In the genomic region with DNA sequence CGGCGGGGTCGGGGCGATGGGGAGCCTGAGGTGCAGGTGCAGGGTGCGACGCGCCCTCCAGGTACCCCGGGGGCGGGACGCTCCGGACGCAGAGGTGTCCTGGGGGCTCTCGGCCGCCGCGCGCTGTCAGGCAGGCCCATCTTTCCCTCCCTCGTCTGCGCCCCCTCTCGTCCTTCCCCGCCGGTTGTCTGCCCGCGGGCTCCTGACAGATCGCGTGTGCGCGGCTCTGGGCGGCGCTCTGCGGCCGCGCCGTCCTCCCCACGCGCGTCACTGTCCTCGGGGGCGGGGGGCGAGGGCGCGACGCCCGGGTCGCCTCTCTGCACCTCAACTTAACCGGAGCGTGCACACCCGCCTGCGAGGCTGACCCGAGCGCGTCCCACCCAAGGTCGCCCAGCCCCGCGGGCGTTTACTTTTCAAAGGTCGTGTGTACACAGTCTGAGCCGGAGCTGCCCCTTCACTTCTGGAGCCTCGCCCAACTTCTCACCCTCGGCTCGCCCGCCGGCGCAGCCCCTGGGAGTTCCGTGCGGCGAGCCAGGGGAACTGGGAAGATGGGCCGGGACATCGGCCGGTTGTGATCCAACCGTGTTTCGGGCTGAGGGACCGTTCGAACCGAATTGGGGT, we compare ENCODE assay signal across 8 cellular contexts. TPM values are rescaled to one million over a fixed set of nuclear protein-coding genes. Genes with fewer than 3 reads are reported as not detected.
DNase-seq lines count a peak whose midpoint lies in the region; ATAC-seq and TF ChIP-seq lines count a peak whose summit lies in the region.

No MANE protein-coding gene starts in this region.

- peak; percentile 5 for TF ChIP-seq CTCF in GM12865 (IDR thresholded peaks at IDR 0.05; ENCODE audit: insufficient read depth, low read depth, low read length, missing control alignments)
- peak in 1 of 2 experiments; percentile 34; a peak in 3 of 4 replicates for TF ChIP-seq CTCF in GM23338 (conservative IDR thresholded peaks at IDR 0.05; ENCODE audit: low read depth in 2 of 2)

- peak; percentile 66 for DNase-seq in GM12865 (ENCODE audit: low read depth)
- peak; percentile 60 for DNase-seq in GM23338 (ENCODE audit: low spot score)
- DNase-seq in LHCN-M2 (ENCODE audit: low read depth): peak; percentile 32
- DNase-seq in T-helper 9 cell: peak; percentile 58
- DNase-seq in T47D (ENCODE audit: low read depth in 1 of 2, low spot score in 1 of 2): peak; percentile 57 to 69
- peak; percentile 45 for DNase-seq in iris pigment epithelial cell (ENCODE audit: low read depth)
- DNase-seq in stimulated activated CD4-positive, alpha-beta T cell treated with anti-CD3 and anti-CD28 coated beads, Interleukin-12 subunit alpha, Interleukin-12 subunit beta, amount 100 ng/mL, for 4 hours: peak; percentile 51
- no peak for DNase-seq in A172 (ENCODE audit: low spot score)

- peaks cover 18% of the 10 kb centered on the region for H3K27me3 ChIP-seq in GM23338 (ENCODE audit: insufficient read depth)

- in situ Hi-C loops in T47D (cut with HindIII; ENCODE audit: low pct_unique_long_range_greater_than_20kb, low sequenced_read_pairs): no loop called here

- H3K36me3 Mint-ChIP-seq in GM23338 (ENCODE audit: low read depth): no peaks in the 10 kb centered on the region; the same call in 2 of the 3 replicates

- peaks cover 34% of the 10 kb centered on the region for H4K20me1 ChIP-seq in GM23338 (replicated peaks; ENCODE audit: insufficient read depth)

- H3K27ac Mint-ChIP-seq in GM23338: no peak overlapping the region

- ATAC-seq in GM23338: peak; percentile 46

- peaks cover 35% of the 10 kb centered on the region for H3K4me1 ChIP-seq in GM23338 (ENCODE audit: insufficient read depth)

- peak overlapping the region; percentile 97 for H3K4me2 ChIP-seq in GM23338

- no peak overlapping the region for H3K27ac ChIP-seq in GM23338 (ENCODE audit: low read depth)

- H3F3A ChIP-seq in GM23338 (replicated peaks; ENCODE audit: low read depth): no peaks in the 10 kb centered on the region; the same call in 1 of the 2 replicates

- H3K9me3 Mint-ChIP-seq in GM23338: no peaks in the 10 kb centered on the region

- H3K4me3 ChIP-seq in GM12865 (ENCODE audit: low read depth, low read length) (peak overlapping the region; percentile 86), GM23338 (peak overlapping the region; percentile 93)

- peaks cover 44% of the 10 kb centered on the region for H3K79me2 ChIP-seq in GM23338 (replicated peaks; ENCODE audit: insufficient read depth)

- peak overlapping the region; percentile 89 for H2AFZ ChIP-seq in GM23338

- H3K4me3 Mint-ChIP-seq in GM23338: peak overlapping the region; percentile 82

- no peaks in the 10 kb centered on the region for H3K36me3 ChIP-seq in GM23338 (ENCODE audit: insufficient read depth)

- peaks cover 11% of the 10 kb centered on the region for H3K27me3 Mint-ChIP-seq in GM23338 (ENCODE audit: insufficient read depth, low read depth, poor library complexity)

- peaks cover 52% of the 10 kb centered on the region for H3K4me1 Mint-ChIP-seq in GM23338

- no peaks in the 10 kb centered on the region for H3K9me2 ChIP-seq in GM23338 (ENCODE audit: insufficient read depth)

TF ChIP-seq in GM23338, 12 proteins besides CTCF, POLR2A, EP300 and RAD21:
- TF ChIP-seq CREB1 (CRISPR knock-in tag; IDR thresholded peaks at IDR 0.05; ENCODE audit: low read depth) (no peak), EZH2 (IDR thresholded peaks at IDR 0.05; ENCODE audit: low read depth, unreplicated experiment) (no peak), ZNF331 (CRISPR knock-in tag; IDR thresholded peaks at IDR 0.05; ENCODE audit: low read depth) (no peak)

RNA-seq across cellular contexts. Expression of gene AKAP1, which starts 0.5 kb away (rescaled TPM):
- 34.9 and 45.9 TPM in 2 replicates for total RNA-seq in GM23338 (2014; rRNA removed; shearing (Covaris generic))
- 19.6 and 23.4 TPM in 2 replicates for polyA plus RNA-seq in GM23338 (2016; fragmentation: Nextera tagmentation; extraction: Ambion mirVana)
- total RNA-seq in LHCN-M2 (2014; rRNA removed): 16.6 and 18.7 TPM in 2 replicates
- 5.9 TPM for polyA plus RNA-seq in LHCN-M2 (2012)
- total RNA-seq in A172 (2014; rRNA removed; shearing (Covaris generic)): 22.0 and 38.5 TPM in 2 replicates
